In the genomic region with DNA sequence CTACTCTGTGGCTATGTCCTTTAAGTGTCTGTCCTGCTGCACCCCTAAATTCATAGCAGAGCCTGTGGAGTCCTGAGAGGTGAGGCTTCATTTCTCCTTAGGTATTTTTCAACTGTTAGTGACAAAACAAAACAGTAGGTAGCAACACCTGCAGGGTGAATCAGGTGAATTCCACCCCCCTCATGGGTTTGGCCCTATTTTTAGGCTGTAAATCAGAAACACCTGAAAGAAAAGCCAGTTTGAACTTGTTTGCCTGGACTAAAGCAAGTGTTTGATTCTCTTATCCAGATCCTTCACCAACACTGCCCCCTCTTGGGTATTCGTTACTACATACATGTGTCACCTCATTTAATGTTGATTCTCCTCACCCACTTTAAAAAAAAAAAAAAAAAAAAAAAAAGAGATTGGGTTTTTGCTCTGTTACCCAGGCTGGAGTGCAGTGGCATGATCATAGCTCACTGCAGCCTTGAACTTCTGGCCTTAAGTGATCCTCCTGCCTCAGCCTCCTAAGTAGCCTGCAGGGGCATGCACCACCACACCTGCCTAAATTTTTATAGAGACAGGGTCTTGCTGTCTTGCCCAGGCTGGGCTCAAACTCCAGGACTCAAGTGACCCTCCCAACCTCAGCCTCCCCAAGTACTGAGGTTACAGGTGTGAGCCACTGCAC, we compare ENCODE assay signal across 8 cellular contexts.
A peak's percentile ranks its signal among the peaks of the same experiment; 100 is the strongest.
DNase-seq lines count a peak whose midpoint lies in the region; ATAC-seq, FAIRE-seq and TF ChIP-seq lines count a peak whose summit lies in the region.

No MANE protein-coding gene starts in this region.

- H3K4me1 Mint-ChIP-seq in activated naive CD4-positive, alpha-beta T cell treated with anti-CD3 and anti-CD28 coated beads, Interleukin-2, amount 50 U/mL, for 24 hours = peaks cover 44% of the 10 kb centered on the region

- H3K27me3 ChIP-seq in HUES6 (ENCODE audit: control insufficient read depth, insufficient read depth, low read length) = no peaks in the 10 kb centered on the region
- H3K27me3 ChIP-seq in OCI-LY1 (ENCODE audit: insufficient read depth, low read length) = no peaks in the 10 kb centered on the region

- no peak overlapping the region for H2AFZ ChIP-seq in OCI-LY1 (ENCODE audit: low read length)

- no peak overlapping the region for H3K4me3 Mint-ChIP-seq in activated naive CD4-positive, alpha-beta T cell treated with anti-CD3 and anti-CD28 coated beads, Interleukin-2, amount 50 U/mL, for 24 hours

- H3K9me3 Mint-ChIP-seq in activated naive CD4-positive, alpha-beta T cell treated with anti-CD3 and anti-CD28 coated beads, Interleukin-2, amount 50 U/mL, for 24 hours = no peaks in the 10 kb centered on the region

- peak overlapping the region; percentile 81 for H3K27ac Mint-ChIP-seq in activated naive CD4-positive, alpha-beta T cell treated with anti-CD3 and anti-CD28 coated beads, Interleukin-2, amount 50 U/mL, for 24 hours

- ATAC-seq in GM18520 (IDR thresholded peaks at IDR 0.05; ENCODE audit: unreplicated experiment) = no peak

- H3K36me3 ChIP-seq in HUES6 (ENCODE audit: control insufficient read depth, insufficient read depth, low read length) (no peaks in the 10 kb centered on the region), OCI-LY1 (ENCODE audit: insufficient read depth, low read length) (no peaks in the 10 kb centered on the region)

- no peaks in the 10 kb centered on the region for H3F3A ChIP-seq in OCI-LY1 (ENCODE audit: insufficient read depth, low read length)

- no peak overlapping the region for H3K4me3 ChIP-seq in HUES6 (ENCODE audit: low read depth, low read length)
- H3K4me3 ChIP-seq in OCI-LY1 (ENCODE audit: low read depth, low read length, poor library complexity, severe bottlenecking) = no peak overlapping the region

- H3K27ac ChIP-seq in HUES6 (ENCODE audit: low read depth, low read length) = no peak overlapping the region
- no peak overlapping the region for H3K27ac ChIP-seq in OCI-LY1 (ENCODE audit: low read depth, low read length, poor library complexity, severe bottlenecking)

- DNase-seq in CD1c-positive myeloid dendritic cell (ENCODE audit: extremely low spot score) (peak; percentile 64), GM18507 (ENCODE audit: extremely low spot score, insufficient read length, low read depth) (peak; percentile 44), hepatic stellate cell (ENCODE audit: low spot score) (peak; percentile 65), stromal cell of bone marrow (ENCODE audit: low read depth) (peak; percentile 49)

- H4K20me1 ChIP-seq in OCI-LY1 (ENCODE audit: insufficient read depth, low read length) = no peaks in the 10 kb centered on the region

- H3K36me3 Mint-ChIP-seq in activated naive CD4-positive, alpha-beta T cell treated with anti-CD3 and anti-CD28 coated beads, Interleukin-2, amount 50 U/mL, for 24 hours = no peaks in the 10 kb centered on the region

- peak; percentile 79 for FAIRE-seq in GM18507 (lab: Jason Lieb, UNC)

- no peaks in the 10 kb centered on the region for H3K79me2 ChIP-seq in OCI-LY1 (ENCODE audit: insufficient read depth, low read length)

- no peaks in the 10 kb centered on the region for H3K27me3 Mint-ChIP-seq in activated naive CD4-positive, alpha-beta T cell treated with anti-CD3 and anti-CD28 coated beads, Interleukin-2, amount 50 U/mL, for 24 hours

- H3K9me3 ChIP-seq in HUES6 (ENCODE audit: control insufficient read depth, insufficient read depth, low read depth, low read length) = no peaks in the 10 kb centered on the region
- H3K9me3 ChIP-seq in OCI-LY1 (ENCODE audit: low read length) = no peaks in the 10 kb centered on the region

- no peaks in the 10 kb centered on the region for H3K9me2 ChIP-seq in OCI-LY1 (ENCODE audit: low read depth, low read length)

- H3K9ac ChIP-seq in HUES6 (ENCODE audit: low read length) (peak overlapping the region; percentile 29), OCI-LY1 (ENCODE audit: low read length) (no peak overlapping the region)

- H3K4me2 ChIP-seq in OCI-LY1 (ENCODE audit: low read length) = no peak overlapping the region

- H3K4me1 ChIP-seq in HUES6 (ENCODE audit: control insufficient read depth, insufficient read depth, low read length) (peaks cover 23% of the 10 kb centered on the region; the same call in 1 of the 2 replicates), OCI-LY1 (ENCODE audit: insufficient read depth, low read length, severe bottlenecking) (peaks cover 4% of the 10 kb centered on the region)

- peak; percentile 46 for TF ChIP-seq CTCF in OCI-LY1 (IDR thresholded peaks at IDR 0.05; ENCODE audit: low read length)
